ENCODE assay signal across 8 cellular contexts in the genomic region with DNA sequence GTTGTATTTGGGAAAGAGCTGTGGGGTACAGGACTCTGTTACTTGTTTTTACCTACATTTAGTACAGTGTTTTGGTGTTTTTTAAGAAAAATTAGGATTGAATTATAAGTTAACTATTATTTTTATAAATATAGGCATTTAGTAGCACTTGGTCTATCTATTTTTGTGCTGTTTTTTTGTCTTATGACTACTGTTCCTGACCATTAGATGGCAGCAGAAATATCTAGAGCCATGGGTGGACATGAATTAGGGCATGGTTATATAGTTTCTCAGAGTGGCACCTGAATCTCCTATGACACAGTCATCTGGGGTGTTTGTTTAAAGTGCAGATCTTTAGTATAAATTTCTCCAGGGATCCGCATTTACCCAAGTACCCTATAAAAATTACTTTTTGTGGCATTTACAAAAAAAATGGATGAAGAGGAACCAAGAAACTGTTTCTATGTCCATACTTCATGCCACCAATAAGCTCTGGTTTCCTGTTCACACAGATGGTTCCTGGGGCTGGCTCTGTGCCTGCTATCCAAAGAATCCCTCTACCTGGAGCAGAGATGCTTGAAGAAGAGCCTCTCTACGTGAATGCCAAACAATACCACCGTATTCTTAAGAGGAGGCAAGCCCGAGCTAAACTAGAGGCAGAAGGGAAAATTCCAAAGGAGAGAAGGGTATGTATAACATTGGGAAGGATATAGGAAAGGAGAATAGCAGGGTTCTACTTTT. TPM values are rescaled to one million over a fixed set of nuclear protein-coding genes. Genes with fewer than 3 reads are reported as not detected.
A peak's percentile ranks its signal among the peaks of the same experiment; 100 is the strongest.
DNase-seq lines count a peak whose midpoint lies in the region; ATAC-seq, FAIRE-seq and TF ChIP-seq lines count a peak whose summit lies in the region.

No MANE protein-coding gene starts in this region.

- H3F3A ChIP-seq in DOHH2 (ENCODE audit: control insufficient read depth, insufficient read depth) = peaks cover 14% of the 10 kb centered on the region

- H3K4me3 ChIP-seq in DOHH2 (ENCODE audit: low read length) (no peak overlapping the region), endothelial cell of umbilical vein (replicated peaks in 1 of 3; ENCODE audit: insufficient read depth in 1 of 3, low read depth in 1 of 3, low read length in 3 of 3) (no peak overlapping the region)

- dilution Hi-C loops in endothelial cell of umbilical vein (cut with MboI; ENCODE audit: extremely low pct_ligation_motif_present, low sequenced_read_pairs) = no loop called here

- H3K9me3 ChIP-seq in DOHH2 (ENCODE audit: control insufficient read depth, insufficient read depth, low read length) (no peaks in the 10 kb centered on the region), endothelial cell of umbilical vein (replicated peaks; ENCODE audit: control insufficient read depth, insufficient read depth, low read length) (no peaks in the 10 kb centered on the region)

- no peaks in the 10 kb centered on the region for H3K4me1 ChIP-seq in DOHH2 (ENCODE audit: control insufficient read depth, low read length)
- H3K4me1 ChIP-seq in endothelial cell of umbilical vein (ENCODE audit: control insufficient read depth, extremely low read depth, insufficient read depth, low read length) = peaks cover 16% of the 10 kb centered on the region

- no peak overlapping the region for H3K9ac ChIP-seq in endothelial cell of umbilical vein (replicated peaks; ENCODE audit: extremely low read depth, insufficient read depth, low read length)

- CTCF ChIA-PET in endothelial cell of umbilical vein (lab: Charles Lee) = interaction anchor here (0.9 to 6.1 kb wide), 8 partner anchors 10 to 214 kb away, joined by 3 to 89 read pairs (median 4); no protein-coding TSS in a partner anchor

- no peaks in the 10 kb centered on the region for H3K9me2 ChIP-seq in DOHH2 (replicated peaks; ENCODE audit: control insufficient read depth, low read length)

- no peak overlapping the region for H2AFZ ChIP-seq in endothelial cell of umbilical vein (ENCODE audit: low read depth, low read length)

- intact Hi-C loops in endothelial cell of umbilical vein (cut with micrococcal nuclease) = loop anchor here (1.0 to 2.0 kb wide), 2 partner anchors 90 to 226 kb away; no protein-coding TSS in a partner anchor

- H4K20me1 ChIP-seq in DOHH2 (ENCODE audit: control insufficient read depth, insufficient read depth, low read depth, low read length) = no peaks in the 10 kb centered on the region
- no peaks in the 10 kb centered on the region for H4K20me1 ChIP-seq in endothelial cell of umbilical vein (replicated peaks; ENCODE audit: control insufficient read depth, extremely low read depth, insufficient read depth, low read length)

- no peak overlapping the region for H3K4me2 ChIP-seq in DOHH2 (ENCODE audit: low read length)
- H3K4me2 ChIP-seq in endothelial cell of umbilical vein (ENCODE audit: insufficient read depth, low read length) = no peak overlapping the region

- FAIRE-seq in endothelial cell of umbilical vein (lab: Jason Lieb, UNC) = peak; percentile 57

- H3K27me3 ChIP-seq in DOHH2 (ENCODE audit: control insufficient read depth, low read length) (no peaks in the 10 kb centered on the region), endothelial cell of umbilical vein (ENCODE audit: control insufficient read depth in 2 of 2, insufficient read depth in 2 of 2, low read length in 2 of 2) (no peaks in the 10 kb centered on the region)

- TF ChIP-seq POLR2A in endothelial cell of umbilical vein (IDR thresholded peaks at IDR 0.05; ENCODE audit: low read depth, low read length) = no peak

- peak; percentile 32 for TF ChIP-seq CTCF in DOHH2 (IDR thresholded peaks at IDR 0.05; ENCODE audit: low read depth, low read length, poor library complexity, severe bottlenecking)
- TF ChIP-seq CTCF in endothelial cell of umbilical vein (IDR thresholded peaks at IDR 0.05; ENCODE audit: extremely low read depth in 1 of 2, insufficient read depth in 1 of 2, low read depth in 1 of 2, low read length in 2 of 2) = peak; percentile 9 to 39

- DNase-seq in A172 (ENCODE audit: low spot score) = peak; percentile 14
- DNase-seq in NCI-H2227 treated with DMSO at 0.1 percent for 48 hours (lab: John Stamatoyannopoulos, UW) = peak; percentile 30
- DNase-seq in endothelial cell of umbilical vein (ENCODE audit: low read depth, low spot score) = peak; percentile 36
- no peak for DNase-seq in putamen (ENCODE audit: low spot score)
- DNase-seq in central memory CD4-positive, alpha-beta T cell = no peak

- ATAC-seq in GM18519 (IDR thresholded peaks at IDR 0.05; ENCODE audit: low FRiP score, unreplicated experiment) (no peak), GM18858 (IDR thresholded peaks at IDR 0.05; ENCODE audit: unreplicated experiment) (no peak)

- 0 out of 2 replicates have a peak, but pooled peaks cover 2% of the 10 kb centered on the region for H3K79me2 ChIP-seq in DOHH2 (ENCODE audit: control insufficient read depth, low read length)
- peaks cover 2% of the 10 kb centered on the region for H3K79me2 ChIP-seq in endothelial cell of umbilical vein (ENCODE audit: control insufficient read depth, insufficient read depth, low read length)

- no TSS peak for BruUV-seq in endothelial cell of umbilical vein (replicated peaks; lab: Mats Ljungman, UMichigan)

- H3K27ac ChIP-seq in DOHH2 (ENCODE audit: low read depth, low read length) = no peak overlapping the region
- H3K27ac ChIP-seq in endothelial cell of umbilical vein (ENCODE audit: insufficient read depth, low read depth, low read length) = no peak overlapping the region

- H3K36me3 ChIP-seq in DOHH2 (ENCODE audit: control insufficient read depth, low read length) = peaks cover 91% of the 10 kb centered on the region
- peaks cover 26 to 59% of the 10 kb centered on the region in 2 experiments for H3K36me3 ChIP-seq in endothelial cell of umbilical vein (ENCODE audit: control insufficient read depth in 2 of 2, extremely low read depth in 1 of 2, insufficient read depth in 2 of 2, low read length in 2 of 2)

- POLR2A ChIA-PET in endothelial cell of umbilical vein (lab: Charles Lee) = no interaction called here

- H3K9me1 ChIP-seq in endothelial cell of umbilical vein (replicated peaks; ENCODE audit: control insufficient read depth, extremely low read depth, insufficient read depth, low read length) = no peaks in the 10 kb centered on the region

TF ChIP-seq in endothelial cell of umbilical vein, 7 proteins besides CTCF, POLR2A, EP300 and RAD21 (continues in another document):
- TF ChIP-seq MYC (IDR thresholded peaks at IDR 0.05; ENCODE audit: low read depth, low read length) = no peak

RNA-seq across cellular contexts. Expression of a gene that starts 19.8 kb away (rescaled TPM):
- 12.9 and 15.4 TPM in 2 replicates for total RNA-seq in A172 (2014; rRNA removed; shearing (Covaris generic))
- total RNA-seq in endothelial cell of umbilical vein = 29.0 and 30.9 TPM in 2 replicates
- 12.2 and 13.1 TPM in 2 replicates for polyA plus RNA-seq in endothelial cell of umbilical vein
- 12.0 and 13.9 TPM in 2 replicates for polyA plus RNA-seq in endothelial cell of umbilical vein (2011; cell fraction: cytosol; rRNA removed)
- 22.6 and 23.4 TPM in 2 replicates for polyA plus RNA-seq in endothelial cell of umbilical vein (2011; cell fraction: nucleus; rRNA removed)
- 26.5 and 36.0 TPM in 2 replicates for polyA plus RNA-seq in endothelial cell of umbilical vein (2012)
- polyA minus RNA-seq in endothelial cell of umbilical vein = 62.7 and 69.5 TPM in 2 replicates
- polyA minus RNA-seq in endothelial cell of umbilical vein (2011; cell fraction: cytosol; rRNA and poly(A)+ RNA removed) = 11.5 TPM
- polyA minus RNA-seq in endothelial cell of umbilical vein (2011; cell fraction: nucleus; rRNA and poly(A)+ RNA removed) = 15.5 and 23.9 TPM in 2 replicates

RNA-seq across cellular contexts. Expression of a gene that starts 20.4 kb away (rescaled TPM):
- 9.3 and 15.2 TPM in 2 replicates for total RNA-seq in A172 (2014; rRNA removed; shearing (Covaris generic))
- total RNA-seq in endothelial cell of umbilical vein = 11.1 and 13.0 TPM in 2 replicates
- 3.5 and 5.2 TPM in 2 replicates for polyA plus RNA-seq in endothelial cell of umbilical vein
- 5.1 and 5.5 TPM in 2 replicates for polyA plus RNA-seq in endothelial cell of umbilical vein (2011; cell fraction: cytosol; rRNA removed)
- polyA plus RNA-seq in endothelial cell of umbilical vein (2011; cell fraction: nucleus; rRNA removed) = 3.7 and 5.2 TPM in 2 replicates
- polyA plus RNA-seq in endothelial cell of umbilical vein (2012) = 11.9 and 14.2 TPM in 2 replicates
- 2.9 and 4.5 TPM in 2 replicates for polyA minus RNA-seq in endothelial cell of umbilical vein
- polyA minus RNA-seq in endothelial cell of umbilical vein (2011; cell fraction: cytosol; rRNA and poly(A)+ RNA removed) = 6.7 TPM
- 6.5 and 8.1 TPM in 2 replicates for polyA minus RNA-seq in endothelial cell of umbilical vein (2011; cell fraction: nucleus; rRNA and poly(A)+ RNA removed)

RNA-seq across cellular contexts. Expression of a gene that starts 39.6 kb away (rescaled TPM):
- not detected in 2 replicates for total RNA-seq in A172 (2014; rRNA removed; shearing (Covaris generic))
- not detected in 2 replicates for total RNA-seq in endothelial cell of umbilical vein
- polyA plus RNA-seq in endothelial cell of umbilical vein = not detected in 2 replicates
- polyA plus RNA-seq in endothelial cell of umbilical vein (2011; cell fraction: cytosol; rRNA removed) = not detected in 2 replicates
- not detected in 2 replicates for polyA plus RNA-seq in endothelial cell of umbilical vein (2011; cell fraction: nucleus; rRNA removed)
- not detected in 2 replicates for polyA plus RNA-seq in endothelial cell of umbilical vein (2012)
- not detected in 2 replicates for polyA minus RNA-seq in endothelial cell of umbilical vein
- not detected for polyA minus RNA-seq in endothelial cell of umbilical vein (2011; cell fraction: cytosol; rRNA and poly(A)+ RNA removed)
- polyA minus RNA-seq in endothelial cell of umbilical vein (2011; cell fraction: nucleus; rRNA and poly(A)+ RNA removed) = not detected in 2 replicates

RNA-seq across cellular contexts. Expression of a gene that starts 50.3 kb away (rescaled TPM):
- total RNA-seq in A172 (2014; rRNA removed; shearing (Covaris generic)) = not detected in 2 replicates
- total RNA-seq in endothelial cell of umbilical vein = not detected in 2 replicates
- not detected in 2 replicates for polyA plus RNA-seq in endothelial cell of umbilical vein
- polyA plus RNA-seq in endothelial cell of umbilical vein (2011; cell fraction: cytosol; rRNA removed) = not detected in 2 replicates
- not detected in 2 replicates for polyA plus RNA-seq in endothelial cell of umbilical vein (2011; cell fraction: nucleus; rRNA removed)
- not detected in 2 replicates for polyA plus RNA-seq in endothelial cell of umbilical vein (2012)
- not detected in 2 replicates for polyA minus RNA-seq in endothelial cell of umbilical vein
- polyA minus RNA-seq in endothelial cell of umbilical vein (2011; cell fraction: cytosol; rRNA and poly(A)+ RNA removed) = not detected
- not detected in 2 replicates for polyA minus RNA-seq in endothelial cell of umbilical vein (2011; cell fraction: nucleus; rRNA and poly(A)+ RNA removed)

RNA-seq across cellular contexts. Expression of a gene that starts 53.6 kb away (rescaled TPM):
- total RNA-seq in A172 (2014; rRNA removed; shearing (Covaris generic)) = 0.62 TPM in 1 of 2 replicates, not detected in the other
- 0.20 and 0.32 TPM in 2 replicates for total RNA-seq in endothelial cell of umbilical vein
- polyA plus RNA-seq in endothelial cell of umbilical vein = 0.11 and 0.14 TPM in 2 replicates
- polyA plus RNA-seq in endothelial cell of umbilical vein (2011; cell fraction: cytosol; rRNA removed) = 0.01 and 0.08 TPM in 2 replicates
- polyA plus RNA-seq in endothelial cell of umbilical vein (2011; cell fraction: nucleus; rRNA removed) = 0.59 and 0.72 TPM in 2 replicates
- polyA plus RNA-seq in endothelial cell of umbilical vein (2012) = 0.05 TPM in 1 of 2 replicates, not detected in the other
- polyA minus RNA-seq in endothelial cell of umbilical vein = not detected in 2 replicates
- polyA minus RNA-seq in endothelial cell of umbilical vein (2011; cell fraction: cytosol; rRNA and poly(A)+ RNA removed) = not detected
- polyA minus RNA-seq in endothelial cell of umbilical vein (2011; cell fraction: nucleus; rRNA and poly(A)+ RNA removed) = 0.19 and 0.24 TPM in 2 replicates

Comparison
In these comparisons a context has a peak if more than half of its experiments do, and no peak if none do; other contexts are left out.
1. DNase-seq: peak in A172 (single experiment), NCI-H2227 treated with DMSO at 0.1 percent for 48 hours (single experiment) and endothelial cell of umbilical vein (single experiment); none in putamen (single experiment) and central memory CD4-positive, alpha-beta T cell (single experiment).